8 cellular contexts compared by ENCODE assay signal in the genomic region with DNA sequence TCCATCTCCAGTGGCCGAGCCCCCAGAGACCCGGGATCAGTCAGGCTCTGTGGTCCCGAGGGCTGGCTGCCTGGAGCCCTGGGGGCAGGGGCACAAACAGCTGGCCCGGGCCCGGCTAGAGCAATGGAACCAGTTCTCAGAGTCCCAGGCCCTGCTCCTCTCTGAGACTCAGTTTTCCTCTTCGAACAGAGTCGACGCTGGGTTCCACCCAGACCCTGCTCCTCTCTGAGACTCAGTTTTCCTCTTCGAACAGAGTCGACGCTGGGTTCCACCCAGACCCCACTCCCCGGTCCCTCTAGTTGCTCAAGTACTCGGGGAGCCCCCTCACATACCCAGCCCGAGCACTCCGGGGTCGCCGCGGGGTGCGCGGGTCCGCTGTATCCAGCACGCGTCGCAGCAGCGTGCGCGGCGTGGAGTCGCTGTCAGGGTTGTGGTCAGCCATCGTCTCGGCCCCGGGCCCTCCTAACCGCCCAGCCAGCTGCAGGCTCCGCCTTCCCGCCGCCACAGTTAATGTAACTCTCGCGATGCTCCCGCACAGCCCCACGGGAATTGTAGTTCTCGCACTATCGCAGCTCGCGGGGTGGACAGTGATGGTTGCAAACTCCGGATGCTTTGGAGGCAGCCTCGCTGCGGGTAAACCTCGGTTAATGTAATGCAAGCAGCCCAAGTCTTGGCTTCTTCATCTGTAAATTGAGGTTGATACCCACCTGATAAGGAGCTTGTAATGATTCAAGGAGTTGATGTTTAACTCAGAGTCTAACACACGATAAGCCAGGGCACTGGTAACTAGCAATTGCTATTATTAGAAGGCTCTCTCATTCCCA. TPM values are rescaled to one million over a fixed set of nuclear protein-coding genes. Genes with fewer than 3 reads are reported as not detected.
DNase-seq lines count a peak whose midpoint lies in the region; ATAC-seq and TF ChIP-seq lines count a peak whose summit lies in the region.

No MANE protein-coding gene starts in this region.

- peaks cover 20% of the 10 kb centered on the region for H3K36me3 Mint-ChIP-seq in Caco-2 (ENCODE audit: insufficient read depth, unreplicated experiment)
- H3K36me3 Mint-ChIP-seq in activated CD8-positive, alpha-beta memory T cell treated with anti-CD3 and anti-CD28 coated beads, Interleukin-2, amount 10 ng/mL, durations not matched to agents 7 days and 5 days: peaks cover 9% of the 10 kb centered on the region
- peaks cover 4% of the 10 kb centered on the region for H3K36me3 Mint-ChIP-seq in mesothelial cell of epicardium

- CTCF ChIA-PET in Caco-2 (lab: Charles Lee): interaction anchor here (0.6 to 2.1 kb wide), 11 partner anchors 12 to 313 kb away, joined by 3 to 14 read pairs (median 6); a partner anchor contains a TSS
- CTCF ChIA-PET in activated CD8-positive, alpha-beta memory T cell treated with anti-CD3 and anti-CD28 coated beads, Interleukin-2, amount 10 ng/mL, durations not matched to agents 7 days and 5 days (lab: Charles Lee): interaction anchor here (0.6 to 7.2 kb wide), 14 partner anchors 11 to 312 kb away, joined by 3 to 73 read pairs (median 4); a partner anchor contains a TSS

- DNase-seq in Caco-2 (peak; percentile 94 to 96), HT1080 (ENCODE audit: low read depth) (peak; percentile 82), mesothelial cell of epicardium (ENCODE audit: low spot score in 2 of 2, unreplicated experiment in 2 of 2) (peak; percentile 83 to 93)
- peak; percentile 84 for DNase-seq in NK-92 treated with Interleukin-12 subunit alpha and Interleukin-12 subunit beta, amount 100 ng/mL, for 24 hours (lab: John Stamatoyannopoulos, UW)
- DNase-seq in activated CD8-positive, alpha-beta memory T cell treated with anti-CD3 and anti-CD28 coated beads, Interleukin-2, amount 10 ng/mL, durations not matched to agents 7 days and 5 days: peak; percentile 97
- DNase-seq in stimulated activated CD8-positive, alpha-beta memory T cell treated with anti-CD3 and anti-CD28 coated beads, Interleukin-15, amount 100 ng/mL, for 4 hours (ENCODE audit: low read depth in 2 of 2): peak; percentile 78 to 81

- TSS peak; percentile 41 for BruUV-seq in Caco-2 (replicated peaks; lab: Mats Ljungman, UMichigan)

- H3K4me1 Mint-ChIP-seq in Caco-2 (ENCODE audit: low read depth, unreplicated experiment) (peaks cover 6% of the 10 kb centered on the region), mesothelial cell of epicardium (peaks cover 11% of the 10 kb centered on the region)
- H3K4me1 Mint-ChIP-seq in activated CD8-positive, alpha-beta memory T cell treated with anti-CD3 and anti-CD28 coated beads, Interleukin-2, amount 10 ng/mL, durations not matched to agents 7 days and 5 days: peaks cover 12% of the 10 kb centered on the region

- no peak for TF ChIP-seq CTCF in Caco-2 (IDR thresholded peaks at IDR 0.05; ENCODE audit: insufficient read depth in 1 of 2, low read depth in 1 of 2, low read length in 1 of 2, severe bottlenecking in 1 of 2, unreplicated experiment in 1 of 2)
- no peak for TF ChIP-seq CTCF in mesothelial cell of epicardium (IDR thresholded peaks at IDR 0.05; ENCODE audit: unreplicated experiment)

- H3K9me3 ChIP-seq in Caco-2 (no peaks in the 10 kb centered on the region), endocrine pancreas (ENCODE audit: control insufficient read depth, low read length) (no peaks in the 10 kb centered on the region)

- peak overlapping the region; percentile 99 for H3K4me3 Mint-ChIP-seq in Caco-2 (ENCODE audit: unreplicated experiment)
- peak overlapping the region; percentile 83 for H3K4me3 Mint-ChIP-seq in activated CD8-positive, alpha-beta memory T cell treated with anti-CD3 and anti-CD28 coated beads, Interleukin-2, amount 10 ng/mL, durations not matched to agents 7 days and 5 days
- H3K4me3 Mint-ChIP-seq in mesothelial cell of epicardium: peak overlapping the region; percentile 88

- H3K36me3 ChIP-seq in Caco-2 (ENCODE audit: control insufficient read depth, insufficient read depth, low read length) (peaks cover 11% of the 10 kb centered on the region), endocrine pancreas (ENCODE audit: control insufficient read depth, insufficient read depth, low read length) (no peaks in the 10 kb centered on the region)

- H3K9ac ChIP-seq in endocrine pancreas (ENCODE audit: control insufficient read depth, insufficient read depth, low read length): peak overlapping the region; percentile 62

- H3K27me3 ChIP-seq in Caco-2 (replicated peaks; ENCODE audit: control insufficient read depth, insufficient read depth, low read length) (no peaks in the 10 kb centered on the region), endocrine pancreas (ENCODE audit: control insufficient read depth, insufficient read depth, low read length) (no peaks in the 10 kb centered on the region)

- H3K27ac Mint-ChIP-seq in Caco-2 (ENCODE audit: unreplicated experiment): peak overlapping the region; percentile 92
- peak overlapping the region; percentile 81 for H3K27ac Mint-ChIP-seq in activated CD8-positive, alpha-beta memory T cell treated with anti-CD3 and anti-CD28 coated beads, Interleukin-2, amount 10 ng/mL, durations not matched to agents 7 days and 5 days
- H3K27ac Mint-ChIP-seq in mesothelial cell of epicardium: peak overlapping the region; percentile 75

- H3K9me3 Mint-ChIP-seq in Caco-2 (ENCODE audit: unreplicated experiment) (no peaks in the 10 kb centered on the region), mesothelial cell of epicardium (no peaks in the 10 kb centered on the region)
- H3K9me3 Mint-ChIP-seq in activated CD8-positive, alpha-beta memory T cell treated with anti-CD3 and anti-CD28 coated beads, Interleukin-2, amount 10 ng/mL, durations not matched to agents 7 days and 5 days (ENCODE audit: low read depth): no peaks in the 10 kb centered on the region

- peak overlapping the region; percentile 83 for H3K4me3 ChIP-seq in Caco-2 (ENCODE audit: low read depth, low read length)
- peak overlapping the region; percentile 73 for H3K4me3 ChIP-seq in endocrine pancreas (ENCODE audit: control insufficient read depth, insufficient read depth, low read length)

- intact Hi-C loops in Caco-2 (cut with micrococcal nuclease; ENCODE audit: unreplicated experiment): no loop called here

- H3K4me1 ChIP-seq in Caco-2 (no peaks in the 10 kb centered on the region; the same call in 1 of the 2 replicates), endocrine pancreas (ENCODE audit: control insufficient read depth, insufficient read depth, low read length) (no peaks in the 10 kb centered on the region)

- POLR2A ChIA-PET in Caco-2 (lab: Charles Lee): interaction anchor here (0.7 to 1.5 kb wide), 8 partner anchors 13 to 114 kb away, joined by 3 to 7 read pairs (median 3); a partner anchor contains a TSS

- no peaks in the 10 kb centered on the region for H3K27me3 Mint-ChIP-seq in Caco-2 (ENCODE audit: insufficient read depth, unreplicated experiment)
- no peaks in the 10 kb centered on the region for H3K27me3 Mint-ChIP-seq in activated CD8-positive, alpha-beta memory T cell treated with anti-CD3 and anti-CD28 coated beads, Interleukin-2, amount 10 ng/mL, durations not matched to agents 7 days and 5 days
- no peaks in the 10 kb centered on the region for H3K27me3 Mint-ChIP-seq in mesothelial cell of epicardium (ENCODE audit: low read depth)

- ATAC-seq in GM21367 (IDR thresholded peaks at IDR 0.05; ENCODE audit: unreplicated experiment): peak; percentile 95
- ATAC-seq in activated CD8-positive, alpha-beta memory T cell treated with anti-CD3 and anti-CD28 coated beads, Interleukin-2, amount 10 ng/mL, durations not matched to agents 7 days and 5 days: peak; percentile 99

RNA-seq across cellular contexts. Expression of a gene that starts 8.5 kb away (rescaled TPM):
- 46.8 and 50.5 TPM in 2 replicates for total RNA-seq in Caco-2 (2022)
- total RNA-seq in HT1080 (2014; rRNA removed; shearing (Covaris generic)): 91.5 and 105 TPM in 2 replicates
- 34.3 and 39.9 TPM in 2 replicates for polyA plus RNA-seq in HT1080 (2015; cell fraction: cytosol; rRNA removed)
- 12.0 and 14.6 TPM in 2 replicates for polyA plus RNA-seq in HT1080 (2015; cell fraction: nucleus; rRNA removed)
- 10 to 100 TPM; 47.9 to 52.7 TPM for total RNA-seq in activated CD8-positive, alpha-beta memory T cell treated with anti-CD3 and anti-CD28 coated beads, Interleukin-2, amount 10 ng/mL, durations not matched to agents 7 days and 5 days
- 27.6 to 28.6 TPM (median 28.1 TPM) in 3 replicates for total RNA-seq in mesothelial cell of epicardium

RNA-seq across cellular contexts. Expression of a gene that starts 13.1 kb away (rescaled TPM):
- total RNA-seq in Caco-2 (2022) (239 and 245 TPM in 2 replicates), mesothelial cell of epicardium (130 to 141 TPM (median 132 TPM) in 3 replicates)
- 236 and 318 TPM in 2 replicates for total RNA-seq in HT1080 (2014; rRNA removed; shearing (Covaris generic))
- polyA plus RNA-seq in HT1080 (2015; cell fraction: cytosol; rRNA removed): 172 and 490 TPM in 2 replicates
- polyA plus RNA-seq in HT1080 (2015; cell fraction: nucleus; rRNA removed): 153 and 209 TPM in 2 replicates
- 100 to 1,000 TPM; 114 to 137 TPM for total RNA-seq in activated CD8-positive, alpha-beta memory T cell treated with anti-CD3 and anti-CD28 coated beads, Interleukin-2, amount 10 ng/mL, durations not matched to agents 7 days and 5 days

RNA-seq across cellular contexts. Expression of a gene that starts 13.9 kb away (rescaled TPM):
- total RNA-seq in Caco-2 (2022) (70.9 and 80.1 TPM in 2 replicates), mesothelial cell of epicardium (71.5 to 73.8 TPM (median 73.8 TPM) in 3 replicates)
- total RNA-seq in HT1080 (2014; rRNA removed; shearing (Covaris generic)): 30.1 and 30.2 TPM in 2 replicates
- polyA plus RNA-seq in HT1080 (2015; cell fraction: cytosol; rRNA removed): 11.7 and 12.8 TPM in 2 replicates
- 80.2 and 86.1 TPM in 2 replicates for polyA plus RNA-seq in HT1080 (2015; cell fraction: nucleus; rRNA removed)
- total RNA-seq in activated CD8-positive, alpha-beta memory T cell treated with anti-CD3 and anti-CD28 coated beads, Interleukin-2, amount 10 ng/mL, durations not matched to agents 7 days and 5 days: 10 to 100 TPM; 61.8 to 69.3 TPM

RNA-seq across cellular contexts. Expression of a gene that starts 26.9 kb away (rescaled TPM):
- total RNA-seq in Caco-2 (2022) (0.84 and 0.91 TPM in 2 replicates), mesothelial cell of epicardium (4.4 to 4.8 TPM (median 4.4 TPM) in 3 replicates)
- total RNA-seq in HT1080 (2014; rRNA removed; shearing (Covaris generic)): 0.18 TPM in 1 of 2 replicates, not detected in the other
- polyA plus RNA-seq in HT1080 (2015; cell fraction: cytosol; rRNA removed): 0.11 and 0.12 TPM in 2 replicates
- polyA plus RNA-seq in HT1080 (2015; cell fraction: nucleus; rRNA removed): 1.6 and 1.9 TPM in 2 replicates
- total RNA-seq in activated CD8-positive, alpha-beta memory T cell treated with anti-CD3 and anti-CD28 coated beads, Interleukin-2, amount 10 ng/mL, durations not matched to agents 7 days and 5 days: under 1 TPM; 0.12 to 0.45 TPM

RNA-seq across cellular contexts. Expression of a gene that starts 27.3 kb away (rescaled TPM):
- total RNA-seq in Caco-2 (2022) (21.8 and 23.8 TPM in 2 replicates), mesothelial cell of epicardium (24.0 to 26.8 TPM (median 24.5 TPM) in 3 replicates)
- total RNA-seq in HT1080 (2014; rRNA removed; shearing (Covaris generic)): 6.2 and 10.8 TPM in 2 replicates
- 7.6 and 8.5 TPM in 2 replicates for polyA plus RNA-seq in HT1080 (2015; cell fraction: cytosol; rRNA removed)
- polyA plus RNA-seq in HT1080 (2015; cell fraction: nucleus; rRNA removed): 15.8 and 16.9 TPM in 2 replicates
- 10 to 100 TPM; 21.2 to 23.7 TPM for total RNA-seq in activated CD8-positive, alpha-beta memory T cell treated with anti-CD3 and anti-CD28 coated beads, Interleukin-2, amount 10 ng/mL, durations not matched to agents 7 days and 5 days

Comparison
In these comparisons a context has a peak if more than half of its experiments do, and no peak if none do; other contexts are left out.
1. Peak in every context shown above with its lines: DNase-seq, ATAC-seq and H3K4me3 ChIP-seq.